13 cellular contexts compared by ENCODE assay signal in the genomic region with DNA sequence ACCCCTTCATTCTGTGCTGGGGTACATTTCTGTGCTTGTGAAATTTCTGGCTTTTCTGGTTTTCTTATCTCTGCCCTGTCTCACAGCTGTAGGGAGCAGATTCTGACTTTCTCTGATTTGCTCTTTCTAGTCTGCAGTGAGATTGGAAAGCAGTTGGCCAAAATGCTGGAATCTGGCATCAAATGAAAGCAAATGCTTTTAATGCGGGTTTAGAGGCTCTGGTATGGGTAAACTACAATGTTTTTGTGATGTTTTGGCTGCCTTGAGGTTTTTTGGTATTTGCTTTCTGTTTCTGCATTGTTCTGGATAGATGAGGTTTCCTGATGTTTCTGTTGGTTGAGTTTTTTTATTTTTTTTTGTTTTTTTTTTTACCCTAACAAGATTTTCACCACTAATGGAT. TPM values are rescaled to one million over a fixed set of nuclear protein-coding genes. Genes with fewer than 3 reads are reported as not detected.
DNase-seq lines count a peak whose midpoint lies in the region; ATAC-seq and TF ChIP-seq lines count a peak whose summit lies in the region.
"Had no signal": no experiment of that assay in that cellular context is flagged by ENCODE, and none has a peak within 500 bp of the region (broad histone marks: within the 10 kb centered on the region; RNA-seq: fewer than 3 reads in every experiment).

No MANE protein-coding gene starts in this region.

- H3K79me2 ChIP-seq in fibroblast of lung (ENCODE audit: control insufficient read depth, insufficient read depth, low read length): no peaks in the 10 kb centered on the region

- peaks cover 0 to 16% of the 10 kb centered on the region in 2 donors for H3K9me3 Mint-ChIP-seq in activated naive CD4-positive, alpha-beta T cell treated with anti-CD3 and anti-CD28 coated beads, Interleukin-2, amount 50 U/mL, for 72 hours
- no peaks in the 10 kb centered on the region for H3K9me3 Mint-ChIP-seq in T-helper 1 cell treated with Interleukin-12 subunit alpha and Interleukin-12 subunit beta and Interleukin-4 antibody, amounts not matched to agents 30 μg/mL and 1 μg/mL, for 36 hours
- H3K9me3 Mint-ChIP-seq in stimulated activated naive B cell treated with anti-CD40 and anti-IgM and Interleukin-4, amounts not matched to agents 10 μg/mL and 1 μg/mL and 100 μg/mL, for 72 hours: peaks cover 3 to 5% of the 10 kb centered on the region in 2 donors

- peak overlapping the region; percentile 17 for H3K4me2 ChIP-seq in fibroblast of lung (ENCODE audit: extremely low read depth, insufficient read depth, low read length)

- H3K36me3 ChIP-seq in fibroblast of lung (ENCODE audit: control insufficient read depth, insufficient read depth, low read length): no peaks in the 10 kb centered on the region
- H3K36me3 ChIP-seq: BE2C had no signal

- peak overlapping the region; percentile 78 to 95 for H3K27ac Mint-ChIP-seq in activated naive CD4-positive, alpha-beta T cell treated with anti-CD3 and anti-CD28 coated beads, Interleukin-2, amount 50 U/mL, for 72 hours
- H3K27ac Mint-ChIP-seq in T-helper 1 cell treated with Interleukin-12 subunit alpha and Interleukin-12 subunit beta and Interleukin-4 antibody, amounts not matched to agents 30 μg/mL and 1 μg/mL, for 36 hours: peak overlapping the region; percentile 21
- H3K27ac Mint-ChIP-seq in stimulated activated naive B cell treated with anti-CD40 and anti-IgM and Interleukin-4, amounts not matched to agents 10 μg/mL and 1 μg/mL and 100 μg/mL, for 72 hours: peak overlapping the region; percentile 77

- ATAC-seq in activated naive CD4-positive, alpha-beta T cell treated with anti-CD3 and anti-CD28 coated beads, Interleukin-2, amount 50 U/mL, for 72 hours: no peak
- no peak for ATAC-seq in stimulated activated naive B cell treated with anti-CD40 and anti-IgM and Interleukin-4, amounts not matched to agents 10 μg/mL and 1 μg/mL and 100 μg/mL, for 72 hours (replicated peaks)
- ATAC-seq in HG03139 (IDR thresholded peaks at IDR 0.05; ENCODE audit: unreplicated experiment) (no peak), GM18867 (IDR thresholded peaks at IDR 0.05; ENCODE audit: unreplicated experiment) (no peak)

- no peak for DNase-seq in activated naive CD4-positive, alpha-beta T cell treated with anti-CD3 and anti-CD28 coated beads, Interleukin-2, amount 50 U/mL, for 72 hours (ENCODE audit: low spot score in 2 of 2)
- no peak for DNase-seq in activated naive CD4-positive, alpha-beta T cell treated with anti-CD3 and anti-CD28 coated beads, Interleukin-2, amount 50 U/mL, for 16 hours
- DNase-seq in fibroblast of lung (ENCODE audit: low read depth in 2 of 2): peak; percentile 67 to 84
- no peak for DNase-seq in stimulated activated naive B cell treated with anti-CD40 and anti-IgM and Interleukin-4, amounts not matched to agents 10 μg/mL and 1 μg/mL and 100 μg/mL, for 72 hours
- no peak for DNase-seq in NCI-H82 treated with DMSO at 0.1 percent for 48 hours (lab: John Stamatoyannopoulos, UW; ENCODE audit: unreplicated experiment)
- DNase-seq: activated CD4-positive, alpha-beta T cell treated with anti-CD3 and anti-CD28 coated beads, Interleukin-2, amount 50 U/mL, for 4 hours; BE2C; kidney; MV-4-11; NCI-H510A had no signal

- no peak overlapping the region for H3K9ac ChIP-seq in fibroblast of lung (ENCODE audit: insufficient read depth, low read length)

- peak overlapping the region; percentile 3 for H3K4me3 Mint-ChIP-seq in T-helper 1 cell treated with Interleukin-12 subunit alpha and Interleukin-12 subunit beta and Interleukin-4 antibody, amounts not matched to agents 30 μg/mL and 1 μg/mL, for 36 hours
- peak overlapping the region; percentile 14 to 27 for H3K4me3 Mint-ChIP-seq in stimulated activated naive B cell treated with anti-CD40 and anti-IgM and Interleukin-4, amounts not matched to agents 10 μg/mL and 1 μg/mL and 100 μg/mL, for 72 hours

- H4K20me1 ChIP-seq in fibroblast of lung (ENCODE audit: control insufficient read depth, extremely low read depth, insufficient read depth, low read length): no peaks in the 10 kb centered on the region

- no peak overlapping the region for H3K27ac ChIP-seq in fibroblast of lung (ENCODE audit: insufficient read depth, low read length)

- no peaks in the 10 kb centered on the region for H3K27me3 ChIP-seq in fibroblast of lung (ENCODE audit: control insufficient read depth, insufficient read depth, low read length)
- H3K27me3 ChIP-seq: BE2C had no signal

- no peak for TF ChIP-seq CTCF in fibroblast of lung (conservative IDR thresholded peaks at IDR 0.05 in 1 of 2, IDR thresholded peaks at IDR 0.05 in 1 of 2; ENCODE audit: low read depth in 1 of 2, low read length in 2 of 2)

- H3K36me3 Mint-ChIP-seq in activated naive CD4-positive, alpha-beta T cell treated with anti-CD3 and anti-CD28 coated beads, Interleukin-2, amount 50 U/mL, for 72 hours: peaks cover 14 to 25% of the 10 kb centered on the region in 2 donors
- H3K36me3 Mint-ChIP-seq in T-helper 1 cell treated with Interleukin-12 subunit alpha and Interleukin-12 subunit beta and Interleukin-4 antibody, amounts not matched to agents 30 μg/mL and 1 μg/mL, for 36 hours (ENCODE audit: low read depth): peaks cover 5% of the 10 kb centered on the region
- H3K36me3 Mint-ChIP-seq in stimulated activated naive B cell treated with anti-CD40 and anti-IgM and Interleukin-4, amounts not matched to agents 10 μg/mL and 1 μg/mL and 100 μg/mL, for 72 hours: peaks cover 11% of the 10 kb centered on the region in 2 donors

- H3K4me1 Mint-ChIP-seq in T-helper 1 cell treated with Interleukin-12 subunit alpha and Interleukin-12 subunit beta and Interleukin-4 antibody, amounts not matched to agents 30 μg/mL and 1 μg/mL, for 36 hours (ENCODE audit: low read depth): peaks cover 24% of the 10 kb centered on the region
- H3K4me1 Mint-ChIP-seq in stimulated activated naive B cell treated with anti-CD40 and anti-IgM and Interleukin-4, amounts not matched to agents 10 μg/mL and 1 μg/mL and 100 μg/mL, for 72 hours: peaks cover 25 to 38% of the 10 kb centered on the region in 2 donors

- H3K27me3 Mint-ChIP-seq in T-helper 1 cell treated with Interleukin-12 subunit alpha and Interleukin-12 subunit beta and Interleukin-4 antibody, amounts not matched to agents 30 μg/mL and 1 μg/mL, for 36 hours (ENCODE audit: low read depth): no peaks in the 10 kb centered on the region
- H3K27me3 Mint-ChIP-seq in stimulated activated naive B cell treated with anti-CD40 and anti-IgM and Interleukin-4, amounts not matched to agents 10 μg/mL and 1 μg/mL and 100 μg/mL, for 72 hours: peaks cover 4 to 21% of the 10 kb centered on the region in 2 donors

- peak overlapping the region in 1 of 4 experiments; percentile 6 for H3K4me3 ChIP-seq in fibroblast of lung (replicated peaks in 1 of 4; ENCODE audit: control extremely low read depth in 1 of 4, insufficient read depth in 1 of 4, low read depth in 3 of 4, low read length in 4 of 4)

- no peaks in the 10 kb centered on the region for H3K9me3 ChIP-seq in fibroblast of lung (ENCODE audit: control insufficient read depth, insufficient read depth, low read depth, low read length)
- H3K9me3 ChIP-seq: BE2C had no signal

- H3K4me1 ChIP-seq in fibroblast of lung (ENCODE audit: control insufficient read depth, extremely low read depth, insufficient read depth, low read length): peaks cover 7% of the 10 kb centered on the region
- H3K4me1 ChIP-seq: BE2C had no signal

- no peak overlapping the region for H2AFZ ChIP-seq in fibroblast of lung (ENCODE audit: low read length)

RNA-seq across cellular contexts. Expression of a gene that starts 23.8 kb away (rescaled TPM):
- total RNA-seq in activated naive CD4-positive, alpha-beta T cell treated with anti-CD3 and anti-CD28 coated beads, Interleukin-2, amount 50 U/mL, for 72 hours: 10 to 100 TPM; 19.7 to 21.3 TPM
- 48.7 and 71.4 TPM in 2 replicates for total RNA-seq in fibroblast of lung
- 26.2 and 34.9 TPM in 2 replicates for polyA plus RNA-seq in fibroblast of lung
- 34.9 and 37.7 TPM in 2 replicates for polyA plus RNA-seq in fibroblast of lung (2012)
- polyA minus RNA-seq in fibroblast of lung (ENCODE audit: low replicate concordance): 0.71 TPM in 1 of 2 replicates, not detected in the other

Comparison
In these comparisons a context has a peak if more than half of its experiments do, and no peak if none do; other contexts are left out.
1. DNase-seq: peak in fibroblast of lung (2 of 2); none in activated naive CD4-positive, alpha-beta T cell treated with anti-CD3 and anti-CD28 coated beads, Interleukin-2, amount 50 U/mL, for 72 hours (0 of 2), activated naive CD4-positive, alpha-beta T cell treated with anti-CD3 and anti-CD28 coated beads, Interleukin-2, amount 50 U/mL, for 16 hours (single experiment), stimulated activated naive B cell treated with anti-CD40 and anti-IgM and Interleukin-4, amounts not matched to agents 10 μg/mL and 1 μg/mL and 100 μg/mL, for 72 hours (single experiment) and NCI-H82 treated with DMSO at 0.1 percent for 48 hours (single experiment).
2. H3K27ac Mint-ChIP-seq: peak in every context shown above with its lines; median percentile 86 in activated naive CD4-positive, alpha-beta T cell treated with anti-CD3 and anti-CD28 coated beads, Interleukin-2, amount 50 U/mL, for 72 hours; 77 in stimulated activated naive B cell treated with anti-CD40 and anti-IgM and Interleukin-4, amounts not matched to agents 10 μg/mL and 1 μg/mL and 100 μg/mL, for 72 hours; 21 in T-helper 1 cell treated with Interleukin-12 subunit alpha and Interleukin-12 subunit beta and Interleukin-4 antibody, amounts not matched to agents 30 μg/mL and 1 μg/mL, for 36 hours.